14 cellular contexts compared by ENCODE assay signal in the genomic region with DNA sequence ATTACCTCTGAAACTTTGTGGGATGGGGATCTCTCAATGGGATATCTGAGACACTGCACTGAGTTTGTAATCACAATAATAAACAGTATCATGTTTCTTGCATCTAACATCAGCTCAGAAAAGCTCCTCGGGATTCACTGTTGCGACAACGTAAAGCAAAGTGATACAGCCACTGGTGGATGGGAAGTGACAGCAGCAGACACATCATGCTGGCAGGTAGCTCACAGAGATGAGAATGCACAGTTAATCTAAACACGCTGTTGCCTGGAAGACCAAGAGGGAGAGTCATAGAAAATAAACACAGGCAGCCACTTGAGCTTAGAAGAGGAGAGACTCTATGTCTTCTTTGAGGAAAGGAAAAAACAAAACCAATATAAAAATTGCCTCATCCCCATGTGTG.
"Had no signal": no experiment of that assay in that cellular context is flagged by ENCODE, and none has a peak within 500 bp of the region (broad histone marks: within the 10 kb centered on the region; RNA-seq: fewer than 3 reads in every experiment).

No MANE protein-coding gene starts in this region.

- H3K36me3 ChIP-seq: breast epithelium, thoracic aorta had no signal

- H3K27me3 ChIP-seq: breast epithelium had no signal

- H3K4me3 ChIP-seq: breast epithelium, thoracic aorta had no signal

- H3K9me3 ChIP-seq: breast epithelium, thoracic aorta had no signal

- DNase-seq: activated CD4-positive, alpha-beta memory T cell treated with anti-CD3 and anti-CD28 coated beads for 36 hours; activated gamma-delta T cell treated with Interleukin-2 at 50 U/mL for 16 hours; activated naive CD8-positive, alpha-beta T cell treated with anti-CD3 and anti-CD28 coated beads, Interleukin-2, amount 10 ng/mL, durations not matched to agents 7 days and 5 days; activated T-cell treated with anti-CD3 and anti-CD28 coated beads, Interleukin-2, amount 50 U/mL, for 4 hours; aorta; immature natural killer cell; left colon; naive thymus-derived CD4-positive, alpha-beta T cell; posterior cingulate gyrus; stimulated activated CD4-positive, alpha-beta T cell treated with anti-CD3 and anti-CD28 coated beads, Interleukin-15, amount 100 ng/mL, for 24 hours; stimulated activated CD4-positive, alpha-beta T cell treated with anti-CD3 and anti-CD28 coated beads, Interleukin-4, amount 100 ng/mL, for 4 hours; stimulated activated naive CD8-positive, alpha-beta T cell treated with anti-CD3 and anti-CD28 coated beads, Interleukin-15, amount 100 ng/mL, for 72 hours had no signal

- H3K27ac ChIP-seq: breast epithelium, thoracic aorta had no signal
